10 cellular contexts compared by ENCODE assay signal in genomic region chr6:104623052-104623690, GRCh38.
DNase-seq lines count a peak whose midpoint lies in the region; ATAC-seq and TF ChIP-seq lines count a peak whose summit lies in the region.
"Had no signal": no experiment of that assay in that cellular context is flagged by ENCODE, and none has a peak within 500 bp of the region (broad histone marks: within the 10 kb centered on the region; RNA-seq: fewer than 3 reads in every experiment).

No MANE protein-coding gene starts in this region.

- no peak for ATAC-seq in Right ventricle myocardium superior (ENCODE audit: poor library complexity)
- ATAC-seq: right cardiac atrium had no signal

- no peaks in the 10 kb centered on the region for H3K27me3 ChIP-seq in cardiac muscle cell
- peaks cover 9% of the 10 kb centered on the region for H3K27me3 ChIP-seq in endodermal cell (ENCODE audit: control insufficient read depth, insufficient read depth, low read length, poor library complexity, severe bottlenecking)
- 0 out of 2 replicates have a peak, but pooled peaks cover 3% of the 10 kb centered on the region for H3K27me3 ChIP-seq in GM23248 (replicated peaks; ENCODE audit: insufficient read depth)
- H3K27me3 ChIP-seq: suprapubic skin had no signal

- H3K9ac ChIP-seq in endodermal cell (ENCODE audit: extremely low read depth, low read length, poor library complexity, severe bottlenecking) (no peak overlapping the region), GM23248 (no peak overlapping the region)

- WGBS in endodermal cell (ENCODE audit: insufficient coverage in 1 of 2, insufficient read length in 1 of 2), 2 experiments, result 39 to 49% methylated on average over 8 to 9 of the region's 9 CpGs
- WGBS in GM23248 (ENCODE audit: low coverage in 1 of 2, low lambda C conversion rate in 2 of 2, missing lambda C conversion rate in 2 of 2), 2 experiments, result 40 to 41% methylated on average over 9 of the region's 9 CpGs

- H3K27ac Mint-ChIP-seq in endodermal cell (no peak overlapping the region), type B pancreatic cell (no peak overlapping the region)

- no peaks in the 10 kb centered on the region for H3K36me3 Mint-ChIP-seq in endodermal cell (ENCODE audit: low read depth)
- H3K36me3 Mint-ChIP-seq in type B pancreatic cell, result no peaks in the 10 kb centered on the region

- DNase-seq in cardiac muscle cell (ENCODE audit: low read depth in 1 of 2, low spot score in 1 of 2), result peak; percentile 21 to 25
- no peak for DNase-seq in Right ventricle myocardium superior
- peak; percentile 31 for DNase-seq in NCI-H69 (lab: John Stamatoyannopoulos, UW)
- peak; percentile 78 for DNase-seq in endodermal cell
- no peak for DNase-seq in type B pancreatic cell (ENCODE audit: extremely low spot score, unreplicated experiment)
- DNase-seq in NCI-H187 treated with DMSO at 0.1 percent for 48 hours (lab: John Stamatoyannopoulos, UW), result no peak
- DNase-seq in GM23248, result no peak
- DNase-seq in hepatic stellate cell (ENCODE audit: low spot score), result no peak

- H3K9me3 ChIP-seq in cardiac muscle cell (ENCODE audit: low read depth) (no peaks in the 10 kb centered on the region), endodermal cell (ENCODE audit: control insufficient read depth, low read length) (no peaks in the 10 kb centered on the region), GM23248 (ENCODE audit: low read depth) (no peaks in the 10 kb centered on the region)
- H3K9me3 ChIP-seq: suprapubic skin had no signal

- H3K4me1 Mint-ChIP-seq in endodermal cell (peaks cover 17% of the 10 kb centered on the region), type B pancreatic cell (ENCODE audit: unreplicated experiment) (peaks cover 13% of the 10 kb centered on the region)

- H3K79me2 ChIP-seq in GM23248 (ENCODE audit: insufficient read depth), result no peaks in the 10 kb centered on the region

- no peak overlapping the region for H3K4me2 ChIP-seq in GM23248 (ENCODE audit: unreplicated experiment)

- H3F3A ChIP-seq in GM23248 (ENCODE audit: insufficient read depth), result no peaks in the 10 kb centered on the region

- H3K4me3 ChIP-seq in cardiac muscle cell (no peak overlapping the region), endodermal cell (ENCODE audit: low read length) (no peak overlapping the region), GM23248 (no peak overlapping the region)
- H3K4me3 ChIP-seq: suprapubic skin had no signal

- H3K9me3 Mint-ChIP-seq in endodermal cell (no peaks in the 10 kb centered on the region), type B pancreatic cell (peaks cover 4% of the 10 kb centered on the region)

- H3K36me3 ChIP-seq in cardiac muscle cell, result no peaks in the 10 kb centered on the region
- H3K36me3 ChIP-seq in endodermal cell (ENCODE audit: control insufficient read depth, insufficient read depth, low read length), result no peaks in the 10 kb centered on the region
- no peaks in the 10 kb centered on the region for H3K36me3 ChIP-seq in GM23248 (ENCODE audit: low read depth)
- H3K36me3 ChIP-seq: suprapubic skin had no signal

- H3K27me3 Mint-ChIP-seq in endodermal cell (ENCODE audit: insufficient read depth) (peaks cover 2% of the 10 kb centered on the region), type B pancreatic cell (peaks cover 4% of the 10 kb centered on the region)

- no peaks in the 10 kb centered on the region for H3K9me2 ChIP-seq in GM23248 (ENCODE audit: insufficient read depth)

- H3K4me3 Mint-ChIP-seq in endodermal cell (no peak overlapping the region), type B pancreatic cell (no peak overlapping the region)

- H3K27ac ChIP-seq in cardiac muscle cell (no peak overlapping the region), endodermal cell (ENCODE audit: low read depth, low read length) (no peak overlapping the region), GM23248 (no peak overlapping the region)
- H3K27ac ChIP-seq: suprapubic skin had no signal

- H4K20me1 ChIP-seq in GM23248 (ENCODE audit: insufficient read depth), result no peaks in the 10 kb centered on the region

- in situ Hi-C loops in GM23248 (cut with MboI), result no loop called here

- intact Hi-C loops in Right ventricle myocardium superior (cut with DNase I), result no loop called here

- H3K4me1 ChIP-seq in cardiac muscle cell (ENCODE audit: low read depth) (no peaks in the 10 kb centered on the region), endodermal cell (ENCODE audit: control insufficient read depth, insufficient read depth, low read length) (no peaks in the 10 kb centered on the region), GM23248 (ENCODE audit: insufficient read depth) (no peaks in the 10 kb centered on the region)

- H2AFZ ChIP-seq in GM23248, result no peak overlapping the region

- TF ChIP-seq CTCF in cardiac muscle cell (IDR thresholded peaks at IDR 0.05; ENCODE audit: low read depth, low read length) (no peak), endodermal cell (conservative IDR thresholded peaks at IDR 0.05) (peak; percentile 58), type B pancreatic cell (conservative IDR thresholded peaks at IDR 0.05) (peak; percentile 54)

Comparison
In these comparisons a context has a peak if more than half of its experiments do, and no peak if none do; other contexts are left out.
1. DNase-seq: peak in cardiac muscle cell (2 of 2), NCI-H69 (single experiment) and endodermal cell (single experiment); none in Right ventricle myocardium superior (single experiment), type B pancreatic cell (single experiment), NCI-H187 treated with DMSO at 0.1 percent for 48 hours (single experiment), GM23248 (single experiment) and hepatic stellate cell (single experiment).